Comparison of ENCODE assay signal across 8 cellular contexts in the genomic region with DNA sequence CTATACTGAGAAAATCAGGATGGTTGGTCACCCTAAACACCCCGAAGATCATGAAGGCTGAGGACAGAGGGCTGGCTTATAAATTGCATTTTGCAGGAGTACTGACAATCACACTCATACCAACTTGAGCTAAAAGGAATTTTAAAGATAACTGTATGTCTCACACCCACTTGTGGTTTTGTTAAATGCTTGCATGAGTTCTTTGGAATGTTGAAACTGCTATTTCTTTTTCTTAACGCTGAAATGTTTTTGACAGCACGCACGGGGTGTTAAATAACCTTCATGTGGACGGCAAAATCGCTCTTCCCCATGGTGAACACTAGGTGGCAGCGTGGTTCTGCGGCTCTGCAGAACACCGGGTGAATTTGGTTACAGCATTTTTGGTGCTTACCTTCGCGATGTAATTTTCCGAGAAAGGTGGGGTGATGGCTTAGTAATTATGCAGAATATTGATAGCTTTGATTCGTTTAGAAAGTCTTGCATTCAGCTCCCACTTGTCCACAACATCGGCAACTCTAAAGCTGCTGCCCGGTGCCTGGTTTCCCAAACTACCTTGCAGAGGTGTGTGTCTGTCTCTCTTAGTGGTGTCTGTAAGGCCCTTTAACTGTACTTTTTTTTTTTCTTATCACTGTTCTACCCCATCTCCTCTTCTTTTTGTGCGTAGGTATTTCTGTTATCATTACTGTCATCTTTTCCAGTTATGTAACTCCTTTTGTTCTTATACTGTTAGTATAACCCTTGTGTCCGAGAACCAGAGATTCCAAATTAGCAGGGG. TPM values are rescaled to one million over a fixed set of nuclear protein-coding genes. Genes with fewer than 3 reads are reported as not detected.
DNase-seq lines count a peak whose midpoint lies in the region; ATAC-seq and TF ChIP-seq lines count a peak whose summit lies in the region.

No MANE protein-coding gene starts in this region.

- H3K4me3 Mint-ChIP-seq in activated T-helper 1 cell treated with anti-CD3 and anti-CD28 coated beads, Interleukin-12 subunit alpha, Interleukin-12 subunit beta, Interleukin-2, Interleukin-4 antibody, amounts not matched to agents 30 ng/mL and 10 ng/mL and 1 ng/mL, durations not matched to agents 14 hours and 24 hours and 36 hours = no peak overlapping the region

- no peaks in the 10 kb centered on the region for H3K36me3 ChIP-seq in transverse colon

- no peaks in the 10 kb centered on the region for H3K27me3 ChIP-seq in transverse colon

- H3K27ac ChIP-seq in transverse colon = no peak overlapping the region

- TF ChIP-seq POLR2A in transverse colon (IDR thresholded peaks at IDR 0.05) = no peak

- no peaks in the 10 kb centered on the region for H3K9me3 ChIP-seq in transverse colon

- H3K36me3 Mint-ChIP-seq in activated T-helper 1 cell treated with anti-CD3 and anti-CD28 coated beads, Interleukin-12 subunit alpha, Interleukin-12 subunit beta, Interleukin-2, Interleukin-4 antibody, amounts not matched to agents 30 ng/mL and 10 ng/mL and 1 ng/mL, durations not matched to agents 14 hours and 24 hours and 36 hours (ENCODE audit: low read depth) = no peaks in the 10 kb centered on the region

- peak; percentile 63 for DNase-seq in Jurkat, Clone E6-1 (ENCODE audit: low read depth, low spot score)
- DNase-seq in RKO (ENCODE audit: low spot score) (peak; percentile 76), fibroblast of the conjunctiva (ENCODE audit: low read depth) (peak; percentile 85), omental fat pad (ENCODE audit: low spot score) (no peak), transverse colon (peak; percentile 42)
- DNase-seq in activated T-helper 1 cell treated with anti-CD3 and anti-CD28 coated beads, Interleukin-12 subunit alpha, Interleukin-12 subunit beta, Interleukin-2, Interleukin-4 antibody, amounts not matched to agents 30 ng/mL and 10 ng/mL and 1 ng/mL, durations not matched to agents 14 hours and 24 hours and 36 hours (ENCODE audit: low spot score) = peak; percentile 25

- peaks cover 7% of the 10 kb centered on the region for H3K27me3 Mint-ChIP-seq in activated T-helper 1 cell treated with anti-CD3 and anti-CD28 coated beads, Interleukin-12 subunit alpha, Interleukin-12 subunit beta, Interleukin-2, Interleukin-4 antibody, amounts not matched to agents 30 ng/mL and 10 ng/mL and 1 ng/mL, durations not matched to agents 14 hours and 24 hours and 36 hours (ENCODE audit: insufficient read depth)

- in situ Hi-C loops in transverse colon (cut with MboI; ENCODE audit: low pct_ligation_motif_present in 1 of 4, low pct_unique_long_range_greater_than_20kb in 1 of 4, low sequenced_read_pairs in 3 of 4) = loop anchor here (5.0 to 25.0 kb wide), 5 partner anchors 306 to 806 kb away; a partner anchor contains a TSS

- no peak overlapping the region for H3K4me3 ChIP-seq in Jurkat, Clone E6-1 (ENCODE audit: low read length)
- no peak overlapping the region for H3K4me3 ChIP-seq in transverse colon

- peaks cover 0 to 5% (median 0%) of the 10 kb centered on the region in 4 donors for H3K4me1 ChIP-seq in transverse colon

- no peak overlapping the region for H3K27ac Mint-ChIP-seq in activated T-helper 1 cell treated with anti-CD3 and anti-CD28 coated beads, Interleukin-12 subunit alpha, Interleukin-12 subunit beta, Interleukin-2, Interleukin-4 antibody, amounts not matched to agents 30 ng/mL and 10 ng/mL and 1 ng/mL, durations not matched to agents 14 hours and 24 hours and 36 hours

- H3K4me1 Mint-ChIP-seq in activated T-helper 1 cell treated with anti-CD3 and anti-CD28 coated beads, Interleukin-12 subunit alpha, Interleukin-12 subunit beta, Interleukin-2, Interleukin-4 antibody, amounts not matched to agents 30 ng/mL and 10 ng/mL and 1 ng/mL, durations not matched to agents 14 hours and 24 hours and 36 hours (ENCODE audit: low read depth) = peaks cover 4% of the 10 kb centered on the region

- H3K9me3 Mint-ChIP-seq in activated T-helper 1 cell treated with anti-CD3 and anti-CD28 coated beads, Interleukin-12 subunit alpha, Interleukin-12 subunit beta, Interleukin-2, Interleukin-4 antibody, amounts not matched to agents 30 ng/mL and 10 ng/mL and 1 ng/mL, durations not matched to agents 14 hours and 24 hours and 36 hours = no peaks in the 10 kb centered on the region

- 20 to 53% methylated on average over 6 to 17 of the region's 17 CpGs for WGBS in transverse colon (ENCODE audit: low coverage in 1 of 2), 2 donors

- peak; percentile 96 for TF ChIP-seq CTCF in GM12872 (IDR thresholded peaks at IDR 0.05; ENCODE audit: insufficient read depth, low read depth, low read length)
- TF ChIP-seq CTCF in omental fat pad (IDR thresholded peaks at IDR 0.05) = peak in 2 of 3 donors; percentile 54 to 76
- peak; percentile 85 to 94 (median 89) for TF ChIP-seq CTCF in transverse colon (IDR thresholded peaks at IDR 0.05)

- intact Hi-C loops in activated T-helper 1 cell treated with anti-CD3 and anti-CD28 coated beads, Interleukin-12 subunit alpha, Interleukin-12 subunit beta, Interleukin-2, Interleukin-4 antibody, amounts not matched to agents 30 ng/mL and 10 ng/mL and 1 ng/mL, durations not matched to agents 14 hours and 24 hours and 36 hours (cut with micrococcal nuclease) = loop anchor here (1.0 to 5.0 kb wide), 4 partner anchors 320 to 810 kb away; no protein-coding TSS in a partner anchor
- intact Hi-C loops in transverse colon (cut with DNase I; ENCODE audit: low total_unique reads) = loop anchor here (5.0 kb wide), 1 partner anchor 516 kb away; no protein-coding TSS in a partner anchor

- peak; percentile 90 for ATAC-seq in omental fat pad (ENCODE audit: low FRiP score)
- ATAC-seq in GM21717 (IDR thresholded peaks at IDR 0.05; ENCODE audit: unreplicated experiment) = no peak

- TF ChIP-seq EP300 in transverse colon (IDR thresholded peaks at IDR 0.05; ENCODE audit: low read depth) = no peak

RNA-seq across cellular contexts. Expression of a gene that starts 51.7 kb away (rescaled TPM):
- polyA plus RNA-seq in Jurkat, Clone E6-1 (2012; ENCODE audit: insufficient read depth, insufficient read length) = not detected
- 0.05 and 0.36 TPM in 2 replicates for total RNA-seq in activated T-helper 1 cell treated with anti-CD3 and anti-CD28 coated beads, Interleukin-12 subunit alpha, Interleukin-12 subunit beta, Interleukin-2, Interleukin-4 antibody, amounts not matched to agents 30 ng/mL and 10 ng/mL and 1 ng/mL, durations not matched to agents 14 hours and 24 hours and 36 hours
- total RNA-seq in omental fat pad (1 to 10 TPM; 3.1 to 7.4 (median 3.4) TPM), transverse colon (1 to 10 TPM in 3 of 4 donors, not detected in 1; 1.9 to 4.0 (median 2.5) TPM)
